20 cellular contexts compared by ENCODE assay signal in genomic region chr17:67096609-67097008, GRCh38. TPM values are rescaled to one million over a fixed set of nuclear protein-coding genes. Genes with fewer than 3 reads are reported as not detected.
"Had no signal": no experiment of that assay in that cellular context is flagged by ENCODE, and none has a peak within 500 bp of the region (broad histone marks: within the 10 kb centered on the region; RNA-seq: fewer than 3 reads in every experiment).

No MANE protein-coding gene starts in this region.

- H3K27ac Mint-ChIP-seq: dendritic cell treated with granulocyte-macrophage colony-stimulating factor and Interleukin-4, amounts not matched to agents 40 ng/mL and 50 ng/mL, for 4 days had no signal

- ATAC-seq: effector memory CD8-positive, alpha-beta T cell; left colon; left ventricle myocardium superior; naive thymus-derived CD4-positive, alpha-beta T cell had no signal

- H3K4me3 Mint-ChIP-seq: dendritic cell treated with granulocyte-macrophage colony-stimulating factor and Interleukin-4, amounts not matched to agents 40 ng/mL and 50 ng/mL, for 4 days; naive thymus-derived CD4-positive, alpha-beta T cell; neural crest cell had no signal

- H3K9me3 ChIP-seq: esophagus muscularis mucosa, right atrium auricular region had no signal

- H3K9me3 Mint-ChIP-seq: dendritic cell treated with granulocyte-macrophage colony-stimulating factor and Interleukin-4, amounts not matched to agents 40 ng/mL and 50 ng/mL, for 4 days; effector memory CD8-positive, alpha-beta T cell; naive thymus-derived CD4-positive, alpha-beta T cell; neural crest cell had no signal

- H3K4me3 ChIP-seq: esophagus muscularis mucosa, hepatocyte, lung, right atrium auricular region had no signal

- H3K27ac ChIP-seq: epithelial cell of prostate, esophagus muscularis mucosa, hepatocyte, right atrium auricular region had no signal

- H3K4me1 Mint-ChIP-seq: neural crest cell had no signal

- H2AFZ ChIP-seq: hepatocyte had no signal

- H3K4me1 ChIP-seq: right atrium auricular region had no signal

- H3K27me3 ChIP-seq: esophagus muscularis mucosa, hepatocyte, right atrium auricular region had no signal

- H3K27me3 Mint-ChIP-seq: dendritic cell treated with granulocyte-macrophage colony-stimulating factor and Interleukin-4, amounts not matched to agents 40 ng/mL and 50 ng/mL, for 4 days; effector memory CD8-positive, alpha-beta T cell; naive thymus-derived CD4-positive, alpha-beta T cell had no signal

- DNase-seq: effector memory CD8-positive, alpha-beta T cell; head of caudate nucleus; left colon; left ventricle myocardium superior; mesendoderm; naive thymus-derived CD4-positive, alpha-beta T cell; posterior cingulate gyrus; small intestine; stimulated activated CD4-positive, alpha-beta T cell treated with anti-CD3 and anti-CD28 coated beads, Interleukin-12 subunit alpha, Interleukin-12 subunit beta, amount 100 ng/mL, for 4 hours; stimulated activated naive CD4-positive, alpha-beta T cell treated with Interleukin-2 at 50 U/mL for 16 hours had no signal

- H3K4me2 ChIP-seq: hepatocyte had no signal

- H3K36me3 ChIP-seq: right atrium auricular region had no signal

RNA-seq across cellular contexts. Expression of gene CACNG1, which starts 52.3 kb away (rescaled TPM):
- total RNA-seq: esophagus muscularis mucosa; fibroblast of villous mesenchyme; hepatocyte; kidney epithelial cell; left colon; left ventricle myocardium superior; lung; naive thymus-derived CD4-positive, alpha-beta T cell; osteocyte; right atrium auricular region had no signal
- polyA plus RNA-seq: hepatocyte; naive thymus-derived CD4-positive, alpha-beta T cell; small intestine had no signal
